8 cellular contexts compared by ENCODE assay signal in the genomic region with DNA sequence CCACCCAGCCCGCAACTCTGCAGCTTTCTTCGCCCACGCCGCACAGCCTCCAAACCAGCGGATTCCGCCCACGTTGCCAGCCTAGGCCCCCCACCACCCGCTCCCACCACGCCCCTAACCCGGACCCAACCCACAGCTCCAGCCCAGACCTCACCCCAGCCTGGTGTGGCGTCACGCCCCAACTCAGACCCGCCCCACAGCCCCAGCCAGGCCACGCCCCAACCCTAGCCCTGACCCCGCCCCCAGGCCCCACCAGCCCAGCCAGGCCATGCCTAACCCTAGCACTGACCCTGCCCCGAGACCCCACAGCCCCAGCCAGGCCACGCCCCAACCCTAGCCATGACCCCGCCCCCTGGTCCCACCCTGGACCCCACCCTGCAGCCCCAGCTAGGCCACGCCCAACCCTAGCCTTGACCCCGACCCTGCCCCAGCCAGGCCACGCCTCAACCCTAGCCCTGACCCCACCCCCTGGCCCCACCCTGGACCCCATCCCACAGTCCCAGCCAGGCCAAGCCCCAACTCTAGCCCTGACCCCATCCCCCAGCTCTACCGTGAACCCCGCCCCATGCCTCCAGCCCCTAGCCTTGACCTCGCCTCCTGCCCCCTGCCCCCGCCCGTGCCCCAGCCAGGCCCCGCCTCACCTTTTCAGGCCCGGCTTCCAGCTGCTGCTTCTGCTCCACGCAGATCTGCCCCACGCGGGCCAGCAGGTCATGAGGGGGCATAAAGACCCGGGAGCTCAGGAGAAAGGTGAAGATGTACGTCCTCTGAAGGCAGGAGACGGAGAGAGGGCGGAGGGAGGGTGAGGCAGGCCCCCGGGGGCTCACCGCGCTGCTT.
DNase-seq lines count a peak whose midpoint lies in the region; ATAC-seq and TF ChIP-seq lines count a peak whose summit lies in the region.

No MANE protein-coding gene starts in this region.

- POLR2A ChIA-PET in GM10248 (lab: Yijun Ruan, JAX): no interaction called here

- DNase-seq in GM10248 (ENCODE audit: extremely low spot score) (peak; percentile 73), cardiac septum (ENCODE audit: low spot score) (peak; percentile 87), epidermal melanocyte (ENCODE audit: insufficient read length, low spot score) (no peak), NCI-H1092 (lab: John Stamatoyannopoulos, UW) (no peak), SIG-M5 (lab: John Stamatoyannopoulos, UW) (no peak)
- DNase-seq in activated T-cell treated with anti-CD3 and anti-CD28 coated beads, Interleukin-2, amount 50 U/mL, for 72 hours: peak; percentile 62 to 67

- H3K4me1 Mint-ChIP-seq in activated T-cell treated with anti-CD3 and anti-CD28 coated beads, Interleukin-2, amount 50 U/mL, for 72 hours (ENCODE audit: low read depth): peaks cover 13% of the 10 kb centered on the region

- H3K4me3 Mint-ChIP-seq in activated T-cell treated with anti-CD3 and anti-CD28 coated beads, Interleukin-2, amount 50 U/mL, for 72 hours: peak overlapping the region; percentile 82 to 88

- H3K27ac ChIP-seq in skin epidermis: peak overlapping the region in 1 of 21 experiments; percentile 31

- intact Hi-C loops in cardiac septum (cut with DNase I): no loop called here

- no peak overlapping the region for H3K27ac Mint-ChIP-seq in activated T-cell treated with anti-CD3 and anti-CD28 coated beads, Interleukin-2, amount 50 U/mL, for 72 hours

- CTCF ChIA-PET in GM10248 (lab: Yijun Ruan, JAX): interaction anchor here (0.9 to 3.8 kb wide), 17 partner anchors 8 to 261 kb away, joined by 3 to 33 read pairs (median 5); no protein-coding TSS in a partner anchor

- peak; percentile 29 for ATAC-seq in HG03354 (IDR thresholded peaks at IDR 0.05; ENCODE audit: poor library complexity, severe bottlenecking, unreplicated experiment)
- peak; percentile 64 to 68 for ATAC-seq in activated T-cell treated with anti-CD3 and anti-CD28 coated beads, Interleukin-2, amount 50 U/mL, for 72 hours (replicated peaks in 1 of 2)

- peak overlapping the region; percentile 28 to 43 (median 39) for H3K4me3 ChIP-seq in skin epidermis

- no peaks in the 10 kb centered on the region for H3K36me3 Mint-ChIP-seq in activated T-cell treated with anti-CD3 and anti-CD28 coated beads, Interleukin-2, amount 50 U/mL, for 72 hours (ENCODE audit: insufficient read depth in 2 of 2)

- no peaks in the 10 kb centered on the region for H3K9me3 Mint-ChIP-seq in activated T-cell treated with anti-CD3 and anti-CD28 coated beads, Interleukin-2, amount 50 U/mL, for 72 hours

- no peaks in the 10 kb centered on the region for H3K27me3 Mint-ChIP-seq in activated T-cell treated with anti-CD3 and anti-CD28 coated beads, Interleukin-2, amount 50 U/mL, for 72 hours (ENCODE audit: low read depth)

- no peak for TF ChIP-seq CTCF in GM10248 (IDR thresholded peaks at IDR 0.05; ENCODE audit: control extremely low read depth, extremely low read depth, low read depth, missing control alignments)

Comparison
In these comparisons a context has a peak if more than half of its experiments do, and no peak if none do; other contexts are left out.
1. DNase-seq: peak in GM10248 (single experiment), activated T-cell treated with anti-CD3 and anti-CD28 coated beads, Interleukin-2, amount 50 U/mL, for 72 hours (2 of 2) and cardiac septum (single experiment); none in epidermal melanocyte (single experiment), NCI-H1092 (single experiment) and SIG-M5 (single experiment).